13 cellular contexts compared by ENCODE assay signal in genomic region chr6:135514706-135515105, GRCh38.
"Had no signal": no experiment of that assay in that cellular context is flagged by ENCODE, and none has a peak within 500 bp of the region (broad histone marks: within the 10 kb centered on the region; RNA-seq: fewer than 3 reads in every experiment).

No MANE protein-coding gene starts in this region.

- H3K27ac ChIP-seq: foreskin keratinocyte, pancreas had no signal

- DNase-seq: effector memory CD8-positive, alpha-beta T cell; foreskin keratinocyte; left colon; left ventricle myocardium superior; occipital lobe; pancreas; right cardiac atrium; stimulated activated CD4-positive, alpha-beta T cell treated with anti-CD3 and anti-CD28 coated beads, Interleukin-2, amount 100 ng/mL, for 48 hours; stimulated activated naive CD4-positive, alpha-beta T cell treated with Interleukin-2 at 50 U/mL for 16 hours; trophoblast cell had no signal

- H3K27me3 ChIP-seq: foreskin keratinocyte, pancreas had no signal

- H3K4me1 ChIP-seq: foreskin keratinocyte, pancreas had no signal

- FAIRE-seq: pancreas had no signal

- H3K4me3 ChIP-seq: lung, pancreas, smooth muscle cell had no signal

- H3K9me3 ChIP-seq: pancreas had no signal

- H3K4me2 ChIP-seq: smooth muscle cell had no signal

- ATAC-seq: effector memory CD8-positive, alpha-beta T cell; foreskin keratinocyte; left colon; left ventricle myocardium superior; natural killer cell treated with Interleukin-12 subunit alpha and Interleukin-12 subunit beta and Interleukin-15 and Interleukin-18, amount 100 ng/mL, for 72 hours; pancreas; right cardiac atrium had no signal

- H3K36me3 ChIP-seq: pancreas had no signal
